ENCODE assay signal across 15 cellular contexts in genomic region chr2:241639385-241639784, GRCh38. TPM values are rescaled to one million over a fixed set of nuclear protein-coding genes. Genes with fewer than 3 reads are reported as not detected.
DNase-seq lines count a peak whose midpoint lies in the region; ATAC-seq, FAIRE-seq and TF ChIP-seq lines count a peak whose summit lies in the region.
"Had no signal": no experiment of that assay in that cellular context is flagged by ENCODE, and none has a peak within 500 bp of the region (broad histone marks: within the 10 kb centered on the region; RNA-seq: fewer than 3 reads in every experiment).

No MANE protein-coding gene starts in this region.

- peaks cover 21% of the 10 kb centered on the region for H3K4me1 ChIP-seq in A549
- H3K4me1 ChIP-seq in CD4-positive, CD25-positive, alpha-beta regulatory T cell (ENCODE audit: control insufficient read depth, insufficient read depth, low read length, poor library complexity, severe bottlenecking), result peaks cover 27% of the 10 kb centered on the region
- H3K4me1 ChIP-seq in mesendoderm (ENCODE audit: control insufficient read depth, low read depth, low read length), result no peaks in the 10 kb centered on the region
- peaks cover 0 to 47% (median 37%) of the 10 kb centered on the region in 4 donors for H3K4me1 ChIP-seq in tibial artery

- DNase-seq in A549 (ENCODE audit: low read depth in 1 of 2, low spot score in 1 of 2), result no peak
- DNase-seq in CD4-positive, CD25-positive, alpha-beta regulatory T cell, result no peak
- no peak for DNase-seq in T-cell
- peak; percentile 27 for DNase-seq in mesendoderm
- no peak for DNase-seq in tibial artery
- no peak for DNase-seq in effector CD8-positive, alpha-beta T cell (lab: John Stamatoyannopoulos, UW)
- DNase-seq: anterior cingulate cortex; effector CD4-positive, alpha-beta T cell; H7; islet precursor cell; NCI-H510A; RPMI8226; stimulated activated naive CD8-positive, alpha-beta T cell treated with anti-CD3 and anti-CD28 coated beads, Interleukin-15, Interleukin-2, amounts not matched to agents 100 U/mL and 50 U/mL, for 24 hours had no signal

- no peaks in the 10 kb centered on the region for H3K36me3 ChIP-seq in CD4-positive, CD25-positive, alpha-beta regulatory T cell (ENCODE audit: control insufficient read depth, insufficient read depth, low read length)
- H3K36me3 ChIP-seq in mesendoderm (ENCODE audit: control insufficient read depth, insufficient read depth, low read length), result no peaks in the 10 kb centered on the region
- peaks cover 0 to 11% (median 0%) of the 10 kb centered on the region in 3 donors for H3K36me3 ChIP-seq in tibial artery
- H3K36me3 ChIP-seq: right atrium auricular region had no signal

- no peaks in the 10 kb centered on the region for H3K27me3 Mint-ChIP-seq in CD4-positive, CD25-positive, alpha-beta regulatory T cell
- H3K27me3 Mint-ChIP-seq in T-cell, result no peaks in the 10 kb centered on the region

- FAIRE-seq in A549 (lab: Jason Lieb, UNC), result no peak

- H3K27ac Mint-ChIP-seq in CD4-positive, CD25-positive, alpha-beta regulatory T cell, result peak overlapping the region in 2 of 3 donors; percentile 42 to 62
- no peak overlapping the region for H3K27ac Mint-ChIP-seq in T-cell

- H2BK120ac ChIP-seq in mesendoderm (ENCODE audit: low read depth, low read length), result no peak overlapping the region

- no peak for TF ChIP-seq EP300 in A549 (IDR thresholded peaks at IDR 0.05)

- H4K8ac ChIP-seq in mesendoderm (ENCODE audit: low read depth, low read length), result no peak overlapping the region

- H3K4me2 ChIP-seq in A549 (peak overlapping the region; percentile 96; the same call in 2 of the 3 replicates), mesendoderm (ENCODE audit: low read length) (no peak overlapping the region)

- H3K9ac ChIP-seq in mesendoderm (ENCODE audit: low read length), result no peak overlapping the region

- H2BK5ac ChIP-seq in mesendoderm (ENCODE audit: low read length), result no peak overlapping the region

- H3K4me3 ChIP-seq in A549 (no peak overlapping the region), mesendoderm (ENCODE audit: low read length) (no peak overlapping the region), tibial artery (peak overlapping the region in 1 of 2 donors; percentile 72)
- H3K4me3 ChIP-seq in CD4-positive, CD25-positive, alpha-beta regulatory T cell (ENCODE audit: low read depth, low read length), result no peak overlapping the region

- H3K79me2 ChIP-seq in mesendoderm (ENCODE audit: control insufficient read depth, insufficient read depth, low read length), result peaks cover 67% of the 10 kb centered on the region

- no peak overlapping the region for H3K56ac ChIP-seq in mesendoderm (ENCODE audit: low read length)

- H3K4me3 Mint-ChIP-seq in CD4-positive, CD25-positive, alpha-beta regulatory T cell, result peak overlapping the region; percentile 44 to 92 (median 80)
- H3K4me3 Mint-ChIP-seq in T-cell, result peak overlapping the region in 2 of 3 donors; percentile 18 to 83

- H4K5ac ChIP-seq in mesendoderm (ENCODE audit: low read length), result no peak overlapping the region

- H3K9me3 Mint-ChIP-seq in CD4-positive, CD25-positive, alpha-beta regulatory T cell, result no peaks in the 10 kb centered on the region
- no peaks in the 10 kb centered on the region for H3K9me3 Mint-ChIP-seq in T-cell

- TF ChIP-seq CTCF in A549 (IDR thresholded peaks at IDR 0.05), result no peak
- no peak for TF ChIP-seq CTCF in tibial artery (IDR thresholded peaks at IDR 0.05)

- H3K9me3 ChIP-seq in A549 (no peaks in the 10 kb centered on the region), tibial artery (no peaks in the 10 kb centered on the region)
- H3K9me3 ChIP-seq in CD4-positive, CD25-positive, alpha-beta regulatory T cell (ENCODE audit: control insufficient read depth in 2 of 2, low read length in 2 of 2), result no peaks in the 10 kb centered on the region
- H3K9me3 ChIP-seq: right atrium auricular region had no signal

- ATAC-seq in A549 (no peak), T-cell (replicated peaks in 1 of 4) (no peak), GM18858 (IDR thresholded peaks at IDR 0.05; ENCODE audit: unreplicated experiment) (no peak)
- no peak for ATAC-seq in CD4-positive, CD25-positive, alpha-beta regulatory T cell (ENCODE audit: low read depth in 2 of 2)
- ATAC-seq: stimulated activated naive CD8-positive, alpha-beta T cell treated with anti-CD3 and anti-CD28 coated beads, Interleukin-15, Interleukin-2, amounts not matched to agents 100 U/mL and 50 U/mL, for 24 hours had no signal

- H3K23ac ChIP-seq in mesendoderm (ENCODE audit: low read length), result no peak overlapping the region

- intact Hi-C loops in tibial artery (cut with DNase I; ENCODE audit: low total_unique reads), result loop anchor here (10.0 kb wide), 2 partner anchors 135 to 285 kb away; partner anchors contain the start of genes FARP2 and STK25

- H2BK15ac ChIP-seq in mesendoderm (replicated peaks; ENCODE audit: low read depth), result no peak overlapping the region

- POLR2A ChIA-PET in A549 (lab: Yijun Ruan, JAX), result no interaction called here
- POLR2A ChIA-PET in T-cell (lab: Charles Lee), result no interaction called here

- no peak overlapping the region for H3K4ac ChIP-seq in mesendoderm (ENCODE audit: low read depth, low read length)

- H3K4me1 Mint-ChIP-seq in CD4-positive, CD25-positive, alpha-beta regulatory T cell, result peaks cover 27 to 72% (median 53%) of the 10 kb centered on the region in 4 donors
- H3K4me1 Mint-ChIP-seq in T-cell, result peaks cover 60 to 69% (median 61%) of the 10 kb centered on the region in 3 donors

- peaks cover 24% of the 10 kb centered on the region for H3K79me1 ChIP-seq in mesendoderm (ENCODE audit: low read length)

- no peak for TF ChIP-seq POLR2A in A549 (IDR thresholded peaks at IDR 0.05; ENCODE audit: low read length)

- CTCF ChIA-PET in A549 (lab: Yijun Ruan, JAX) (interaction anchor here (0.9 kb wide), 1 partner anchor 19 kb away, joined by 3 read pairs; no protein-coding TSS in a partner anchor), T-cell (lab: Charles Lee) (no interaction called here)

- no peak overlapping the region for H2AK5ac ChIP-seq in mesendoderm (ENCODE audit: low read length)

- no peak overlapping the region for H3K27ac ChIP-seq in A549
- no peak overlapping the region for H3K27ac ChIP-seq in CD4-positive, CD25-positive, alpha-beta regulatory T cell (ENCODE audit: insufficient read depth, low read length, poor library complexity, severe bottlenecking)
- no peak overlapping the region for H3K27ac ChIP-seq in mesendoderm (ENCODE audit: low read depth, low read length)
- H3K27ac ChIP-seq in tibial artery, result no peak overlapping the region
- H3K27ac ChIP-seq: right atrium auricular region had no signal

- no peak overlapping the region for H3K18ac ChIP-seq in mesendoderm (ENCODE audit: low read length)

- WGBS in A549 (ENCODE audit: missing lambda C conversion rate), result 88% methylated on average over 7 of the region's 7 CpGs
- no CpG with 5 or more reads among the region's 7 CpGs for WGBS in mesendoderm (ENCODE audit: extremely low coverage, insufficient coverage, low lambda C conversion rate)

- TF ChIP-seq RAD21 in A549 (conservative IDR thresholded peaks at IDR 0.05 in 1 of 2, IDR thresholded peaks at IDR 0.05 in 1 of 2), result no peak

- no peaks in the 10 kb centered on the region for H3K36me3 Mint-ChIP-seq in CD4-positive, CD25-positive, alpha-beta regulatory T cell
- no peaks in the 10 kb centered on the region for H3K36me3 Mint-ChIP-seq in T-cell

- no peaks in the 10 kb centered on the region for H3K27me3 ChIP-seq in CD4-positive, CD25-positive, alpha-beta regulatory T cell (ENCODE audit: control insufficient read depth, insufficient read depth, low read length)
- H3K27me3 ChIP-seq in mesendoderm (ENCODE audit: insufficient read depth, low read length, poor library complexity) (no peaks in the 10 kb centered on the region), tibial artery (no peaks in the 10 kb centered on the region)
- H3K27me3 ChIP-seq: right atrium auricular region had no signal

RNA-seq across cellular contexts. Expression of gene ATG4B, which starts 1.9 kb away (rescaled TPM):
- polyA plus RNA-seq in A549 (2011; rRNA removed) (75.2 and 75.6 TPM in 2 replicates), A549 (2017; fragmentation: RNase III; extraction: RNeasy Plus Mini Kit Qiagen cat#74134 plus additional on column Dnase treatment) (68.8 to 74.7 TPM (median 70.3 TPM) in 3 replicates)
- 82.5 and 87.7 TPM in 2 replicates for polyA plus RNA-seq in A549 (2012; cell fraction: cytosol; rRNA removed)
- 245 and 306 TPM in 2 replicates for polyA plus RNA-seq in A549 (2012; cell fraction: nucleus; rRNA removed)
- 116 and 122 TPM in 2 replicates for polyA minus RNA-seq in A549 (2011; rRNA and poly(A)+ RNA removed)
- total RNA-seq in CD4-positive, CD25-positive, alpha-beta regulatory T cell, result 158 TPM
- polyA plus RNA-seq in CD4-positive, CD25-positive, alpha-beta regulatory T cell, result 10 to 100 TPM; 43.7 to 59.6 (median 56.2) TPM
- total RNA-seq in T-cell, result 100 to 1,000 TPM in 4 of 5 donors, 10 to 100 TPM in 1; 98.4 to 127 (median 108) TPM
- 52.9 TPM for polyA plus RNA-seq in mesendoderm (2013, experiment 1 of 2)
- 53.9 TPM for polyA plus RNA-seq in mesendoderm (2013, experiment 2 of 2)

RNA-seq across cellular contexts. Expression of gene THAP4, which starts 2.4 kb away (rescaled TPM):
- 36.1 and 37.3 TPM in 2 replicates for polyA plus RNA-seq in A549 (2011; rRNA removed)
- 103 and 105 TPM in 2 replicates for polyA plus RNA-seq in A549 (2012; cell fraction: cytosol; rRNA removed)
- polyA plus RNA-seq in A549 (2012; cell fraction: nucleus; rRNA removed), result 58.3 and 68.4 TPM in 2 replicates
- 51.0 to 56.7 TPM (median 53.2 TPM) in 3 replicates for polyA plus RNA-seq in A549 (2017; fragmentation: RNase III; extraction: RNeasy Plus Mini Kit Qiagen cat#74134 plus additional on column Dnase treatment)
- polyA minus RNA-seq in A549 (2011; rRNA and poly(A)+ RNA removed), result 49.8 and 63.5 TPM in 2 replicates
- total RNA-seq in CD4-positive, CD25-positive, alpha-beta regulatory T cell, result 47.8 TPM
- polyA plus RNA-seq in CD4-positive, CD25-positive, alpha-beta regulatory T cell, result 10 to 100 TPM; 37.5 to 42.8 (median 39.6) TPM
- 10 to 100 TPM; 27.3 to 34.5 (median 29.7) TPM for total RNA-seq in T-cell
- polyA plus RNA-seq in mesendoderm (2013, experiment 1 of 2), result 74.2 TPM
- polyA plus RNA-seq in mesendoderm (2013, experiment 2 of 2), result 76.2 TPM

RNA-seq across cellular contexts. Expression of gene DTYMK, which starts 47.2 kb away (rescaled TPM):
- polyA plus RNA-seq in A549 (2011; rRNA removed) (62.7 and 68.7 TPM in 2 replicates), A549 (2017; fragmentation: RNase III; extraction: RNeasy Plus Mini Kit Qiagen cat#74134 plus additional on column Dnase treatment) (90.7 to 99.5 TPM (median 98.9 TPM) in 3 replicates)
- polyA plus RNA-seq in A549 (2012; cell fraction: cytosol; rRNA removed), result 152 and 157 TPM in 2 replicates
- 112 and 122 TPM in 2 replicates for polyA plus RNA-seq in A549 (2012; cell fraction: nucleus; rRNA removed)
- polyA minus RNA-seq in A549 (2011; rRNA and poly(A)+ RNA removed), result 24.1 and 31.9 TPM in 2 replicates
- 13.1 TPM for total RNA-seq in CD4-positive, CD25-positive, alpha-beta regulatory T cell
- 10 to 100 TPM; 32.2 to 45.6 (median 39.9) TPM for polyA plus RNA-seq in CD4-positive, CD25-positive, alpha-beta regulatory T cell
- 10 to 100 TPM; 11.6 to 23.6 (median 18.2) TPM for total RNA-seq in T-cell
- 58.2 TPM for polyA plus RNA-seq in mesendoderm (2013, experiment 1 of 2)
- polyA plus RNA-seq in mesendoderm (2013, experiment 2 of 2), result 58.3 TPM

Comparison
In these comparisons a context has a peak if more than half of its experiments do, and no peak if none do; other contexts are left out.
1. H3K27ac Mint-ChIP-seq: peak in CD4-positive, CD25-positive, alpha-beta regulatory T cell (2 of 3); none in T-cell (0 of 2).